Comparison of ENCODE assay signal across 9 cellular contexts in genomic region chr5:147949711-147950573, GRCh38. TPM values are rescaled to one million over a fixed set of nuclear protein-coding genes. Genes with fewer than 3 reads are reported as not detected.
A peak's percentile ranks its signal among the peaks of the same experiment; 100 is the strongest.
DNase-seq lines count a peak whose midpoint lies in the region; ATAC-seq and TF ChIP-seq lines count a peak whose summit lies in the region.
"Had no signal": no experiment of that assay in that cellular context is flagged by ENCODE, and none has a peak within 500 bp of the region (broad histone marks: within the 10 kb centered on the region; RNA-seq: fewer than 3 reads in every experiment).

No MANE protein-coding gene starts in this region.

- H3K4me3 ChIP-seq in ovary, result no peak overlapping the region

- no peaks in the 10 kb centered on the region for H3K9me3 Mint-ChIP-seq in stimulated activated naive B cell treated with anti-CD40 and anti-IgM and Interleukin-4, amounts not matched to agents 10 μg/mL and 1 μg/mL and 100 μg/mL, for 72 hours

- no peaks in the 10 kb centered on the region for H3K9me3 ChIP-seq in ovary

- no peak overlapping the region for H3K27ac Mint-ChIP-seq in stimulated activated naive B cell treated with anti-CD40 and anti-IgM and Interleukin-4, amounts not matched to agents 10 μg/mL and 1 μg/mL and 100 μg/mL, for 72 hours

- peaks cover 4 to 10% of the 10 kb centered on the region in 2 donors for H3K27me3 Mint-ChIP-seq in stimulated activated naive B cell treated with anti-CD40 and anti-IgM and Interleukin-4, amounts not matched to agents 10 μg/mL and 1 μg/mL and 100 μg/mL, for 72 hours

- no peak for TF ChIP-seq EP300 in ovary (IDR thresholded peaks at IDR 0.05)

- DNase-seq in Daoy (ENCODE audit: low read depth) (peak; percentile 25), LHCN-M2 (ENCODE audit: low read depth) (peak; percentile 32), SKM-1 treated with dmso at 0.1 percent for 144 hours (lab: John Stamatoyannopoulos, UW; ENCODE audit: unreplicated experiment) (peak; percentile 50), germinal center (ENCODE audit: low spot score) (peak; percentile 15), ovary (no peak)
- DNase-seq in stimulated activated naive B cell treated with anti-CD40 and anti-IgM and Interleukin-4, amounts not matched to agents 10 μg/mL and 1 μg/mL and 100 μg/mL, for 72 hours, result no peak
- no peak for DNase-seq in activated effector memory CD4-positive, alpha-beta T cell treated with Interleukin-2 at 50 U/mL for 16 hours

- no peak overlapping the region for H3K4me3 Mint-ChIP-seq in stimulated activated naive B cell treated with anti-CD40 and anti-IgM and Interleukin-4, amounts not matched to agents 10 μg/mL and 1 μg/mL and 100 μg/mL, for 72 hours

- TF ChIP-seq POLR2A in ovary (IDR thresholded peaks at IDR 0.05), result no peak

- no peak overlapping the region for H3K27ac ChIP-seq in ovary

- no peaks in the 10 kb centered on the region for H3K36me3 ChIP-seq in ovary

- H3K36me3 Mint-ChIP-seq in stimulated activated naive B cell treated with anti-CD40 and anti-IgM and Interleukin-4, amounts not matched to agents 10 μg/mL and 1 μg/mL and 100 μg/mL, for 72 hours, result no peaks in the 10 kb centered on the region

- intact Hi-C loops in ovary (cut with DNase I), result no loop called here

- peak; percentile 91 for ATAC-seq in GM21515 (IDR thresholded peaks at IDR 0.05; ENCODE audit: unreplicated experiment)
- ATAC-seq in stimulated activated naive B cell treated with anti-CD40 and anti-IgM and Interleukin-4, amounts not matched to agents 10 μg/mL and 1 μg/mL and 100 μg/mL, for 72 hours (replicated peaks), result peak; percentile 34 to 54

- TF ChIP-seq CTCF in ovary (IDR thresholded peaks at IDR 0.05), result no peak

- 37 to 62% (median 46%) methylated on average over 2 of the region's 2 CpGs for WGBS in ovary, 3 donors

- no peaks in the 10 kb centered on the region for H3K27me3 ChIP-seq in ovary

- H3K4me1 Mint-ChIP-seq in stimulated activated naive B cell treated with anti-CD40 and anti-IgM and Interleukin-4, amounts not matched to agents 10 μg/mL and 1 μg/mL and 100 μg/mL, for 72 hours, result no peaks in the 10 kb centered on the region

- no peaks in the 10 kb centered on the region for H3K4me1 ChIP-seq in ovary (ENCODE audit: insufficient read depth)

RNA-seq across cellular contexts. Expression of gene C5orf46, which starts 43.6 kb away (rescaled TPM):
- 2.6 TPM in 1 of 2 replicates, not detected in the other for total RNA-seq in Daoy (2014; rRNA removed; shearing (Covaris generic))
- total RNA-seq in LHCN-M2 (2014; rRNA removed) (not detected in 2 replicates), ovary (not detected)
- polyA plus RNA-seq in LHCN-M2 (2012), result 0.68 TPM
- polyA plus RNA-seq in ovary, result not detected
- total RNA-seq: T-helper 2 cell treated with Interferon-gamma antibody and Interleukin-4, amounts not matched to agents 100 ng/mL and 5 ng/mL, for 36 hours had no signal

Comparison
In these comparisons a context has a peak if more than half of its experiments do, and no peak if none do; other contexts are left out.
1. DNase-seq: peak in Daoy (single experiment), LHCN-M2 (single experiment), SKM-1 treated with dmso at 0.1 percent for 144 hours (single experiment) and germinal center (single experiment); none in stimulated activated naive B cell treated with anti-CD40 and anti-IgM and Interleukin-4, amounts not matched to agents 10 μg/mL and 1 μg/mL and 100 μg/mL, for 72 hours (single experiment), ovary (0 of 5) and activated effector memory CD4-positive, alpha-beta T cell treated with Interleukin-2 at 50 U/mL for 16 hours (single experiment).